ENCODE assay signal across 22 cellular contexts in genomic region chr1:161054805-161055204, GRCh38. TPM values are rescaled to one million over a fixed set of nuclear protein-coding genes. Genes with fewer than 3 reads are reported as not detected.
DNase-seq lines count a peak whose midpoint lies in the region; FAIRE-seq and TF ChIP-seq lines count a peak whose summit lies in the region.
"Had no signal": no experiment of that assay in that cellular context is flagged by ENCODE, and none has a peak within 500 bp of the region (broad histone marks: within the 10 kb centered on the region; RNA-seq: fewer than 3 reads in every experiment).

No MANE protein-coding gene starts in this region.

- H3K36me3 Mint-ChIP-seq in HFFc6 (ENCODE audit: low read depth) = no peaks in the 10 kb centered on the region

- peaks cover 2 to 5% of the 10 kb centered on the region in 2 experiments for H3K4me1 ChIP-seq in neutrophil (ENCODE audit: control insufficient read depth in 1 of 2, insufficient read depth in 1 of 2, low read depth in 1 of 2, low read length in 1 of 2)
- no peaks in the 10 kb centered on the region for H3K4me1 ChIP-seq in small intestine (ENCODE audit: control insufficient read depth in 2 of 2, insufficient read depth in 1 of 2, low read depth in 1 of 2, low read length in 1 of 2)
- H3K4me1 ChIP-seq: adrenal gland, esophagus muscularis mucosa, left lung, uterus had no signal

- H3K4me3 ChIP-seq in bronchial epithelial cell (ENCODE audit: low read depth, low read length) (no peak overlapping the region), neutrophil (ENCODE audit: low read depth in 1 of 2, low read length in 1 of 2) (no peak overlapping the region), small intestine (ENCODE audit: low read depth in 1 of 2, low read length in 2 of 2) (no peak overlapping the region)
- H3K4me3 ChIP-seq: adrenal gland; BLaER1 treated with 17β-estradiol and CSF1 and Interleukin-3, amounts not matched to agents 10 nM and 100 nM; esophagus muscularis mucosa; left lung; uterus had no signal

- H3K4me1 Mint-ChIP-seq in HFFc6 (ENCODE audit: low read depth) = peaks cover 12% of the 10 kb centered on the region
- H3K4me1 Mint-ChIP-seq: activated T-helper 17 cell treated with anti-CD3 and anti-CD28 coated beads, Interleukin-2, amount 50 U/mL, for 72 hours had no signal

- TF ChIP-seq CTCF in HFFc6 (IDR thresholded peaks at IDR 0.05) = peak; percentile 52
- no peak for TF ChIP-seq CTCF in bronchial epithelial cell (IDR thresholded peaks at IDR 0.05; ENCODE audit: insufficient read depth, low read length, severe bottlenecking)
- peak; percentile 61 for TF ChIP-seq CTCF in neutrophil (IDR thresholded peaks at IDR 0.05)

- peaks cover 3% of the 10 kb centered on the region for H3K9me3 Mint-ChIP-seq in HFFc6
- H3K9me3 Mint-ChIP-seq: activated T-helper 17 cell treated with anti-CD3 and anti-CD28 coated beads, Interleukin-2, amount 50 U/mL, for 72 hours had no signal

- H3K27me3 ChIP-seq in bronchial epithelial cell (ENCODE audit: control insufficient read depth, insufficient read depth, low read length) = no peaks in the 10 kb centered on the region
- H3K27me3 ChIP-seq in neutrophil = no peaks in the 10 kb centered on the region
- peaks cover 0 to 3% of the 10 kb centered on the region in 2 donors for H3K27me3 ChIP-seq in small intestine (ENCODE audit: control insufficient read depth in 2 of 2, insufficient read depth in 2 of 2, low read length in 2 of 2)
- H3K27me3 ChIP-seq: adrenal gland; BLaER1 treated with 17β-estradiol and CSF1 and Interleukin-3, amounts not matched to agents 10 nM and 100 nM; uterus had no signal

- H3K27me3 Mint-ChIP-seq in HFFc6 (ENCODE audit: insufficient read depth) = peaks cover 4% of the 10 kb centered on the region; the same call in 1 of the 2 replicates
- H3K27me3 Mint-ChIP-seq: activated T-helper 17 cell treated with anti-CD3 and anti-CD28 coated beads, Interleukin-2, amount 50 U/mL, for 72 hours had no signal

- H3K9me3 ChIP-seq in neutrophil (no peaks in the 10 kb centered on the region), small intestine (ENCODE audit: control insufficient read depth, low read depth) (no peaks in the 10 kb centered on the region)
- H3K9me3 ChIP-seq: adrenal gland, esophagus muscularis mucosa, left lung, uterus had no signal

- H3K27ac ChIP-seq in neutrophil (peak overlapping the region; percentile 39), small intestine (ENCODE audit: low read depth in 1 of 2, low read length in 1 of 2) (no peak overlapping the region)
- H3K27ac ChIP-seq: adrenal gland; BLaER1 treated with 17β-estradiol and CSF1 and Interleukin-3, amounts not matched to agents 10 nM and 100 nM; esophagus muscularis mucosa; left lung; uterus had no signal

- FAIRE-seq in bronchial epithelial cell (lab: Jason Lieb, UNC) = peak; percentile 52
- FAIRE-seq in small intestine (lab: Jason Lieb, UNC) = no peak
- FAIRE-seq: A204.1 had no signal

- peak; percentile 38 for DNase-seq in SKM-1 treated with dmso at 0.1 percent for 144 hours (lab: John Stamatoyannopoulos, UW; ENCODE audit: unreplicated experiment)
- DNase-seq in SKM-1 (lab: John Stamatoyannopoulos, UW; ENCODE audit: unreplicated experiment) = no peak
- DNase-seq in HFFc6 = no peak
- no peak for DNase-seq in bronchial epithelial cell (ENCODE audit: low read depth)
- no peak for DNase-seq in small intestine
- DNase-seq in NCI-H2227 (lab: John Stamatoyannopoulos, UW; ENCODE audit: unreplicated experiment) = no peak
- no peak for DNase-seq in GOT3 (lab: John Stamatoyannopoulos, UW)
- DNase-seq: activated CD4-positive, CD25-positive, alpha-beta regulatory T cell treated with anti-CD3 and anti-CD28 coated beads, Interleukin-2, amount 50 U/mL, for 72 hours; adrenal gland; Karpas-422; left lung; midbrain; NCI-H1092; NCI-H524 treated with DMSO at 0.1 percent for 48 hours; SIG-M5; uterus had no signal

- 71 to 87% (median 87%) methylated on average over 7 of the region's 7 CpGs for WGBS in small intestine, 3 donors

- no peak overlapping the region for H3K4me3 Mint-ChIP-seq in HFFc6
- H3K4me3 Mint-ChIP-seq: activated T-helper 17 cell treated with anti-CD3 and anti-CD28 coated beads, Interleukin-2, amount 50 U/mL, for 72 hours had no signal

- H3K36me3 ChIP-seq in bronchial epithelial cell (ENCODE audit: control insufficient read depth, insufficient read depth, low read length) (peaks cover 2% of the 10 kb centered on the region), neutrophil (peaks cover 99% of the 10 kb centered on the region), small intestine (ENCODE audit: control insufficient read depth in 2 of 2, insufficient read depth in 2 of 2, low read length in 2 of 2) (no peaks in the 10 kb centered on the region)
- H3K36me3 ChIP-seq: esophagus muscularis mucosa, uterus had no signal

- H3K27ac Mint-ChIP-seq in HFFc6 = no peak overlapping the region
- H3K27ac Mint-ChIP-seq: activated T-helper 17 cell treated with anti-CD3 and anti-CD28 coated beads, Interleukin-2, amount 50 U/mL, for 72 hours had no signal

RNA-seq across cellular contexts. Expression of gene USF1, which starts 9.0 kb away (rescaled TPM):
- 10 to 100 TPM; 31.2 to 38.0 (median 33.4) TPM for total RNA-seq in HFFc6 (2021; fragmentation: NEBNext Ultra II Directional; extraction: Animal tissue kit (Norgen Biotek cat#: 25700))
- 58.4 and 70.2 TPM in 2 replicates for total RNA-seq in bronchial epithelial cell
- 100 to 1,000 TPM in 2 of 3 donors, 10 to 100 TPM in 1; 60.1 to 123 (median 109) TPM for polyA plus RNA-seq in small intestine

RNA-seq across cellular contexts. Expression of gene ARHGAP30, which starts 14.9 kb away (rescaled TPM):
- total RNA-seq in HFFc6 (2021; fragmentation: NEBNext Ultra II Directional; extraction: Animal tissue kit (Norgen Biotek cat#: 25700)) = not detected
- total RNA-seq in bronchial epithelial cell = 1.3 and 3.1 TPM in 2 replicates
- polyA plus RNA-seq in small intestine = 1 to 10 TPM; 2.2 to 5.8 (median 5.4) TPM
- total RNA-seq: renal cortical epithelial cell had no signal

RNA-seq across cellular contexts. Expression of gene TSTD1, which starts 16.0 kb away (rescaled TPM):
- total RNA-seq in HFFc6 (2021; fragmentation: NEBNext Ultra II Directional; extraction: Animal tissue kit (Norgen Biotek cat#: 25700)) = not detected
- 55.5 and 87.1 TPM in 2 replicates for total RNA-seq in bronchial epithelial cell
- polyA plus RNA-seq in small intestine = 100 to 1,000 TPM in 2 of 3 donors, 10 to 100 TPM in 1; 65.8 to 185 (median 115) TPM

RNA-seq across cellular contexts. Expression of gene F11R, which starts 33.9 kb away (rescaled TPM):
- under 1 TPM in 4 of 6 experiments, not detected in 2; 0.05 to 0.38 (median 0.14) TPM for total RNA-seq in HFFc6 (2021; fragmentation: NEBNext Ultra II Directional; extraction: Animal tissue kit (Norgen Biotek cat#: 25700))
- total RNA-seq in bronchial epithelial cell = 269 and 280 TPM in 2 replicates
- 10 to 100 TPM; 30.2 to 74.6 (median 36.7) TPM for polyA plus RNA-seq in small intestine

RNA-seq across cellular contexts. Expression of gene NECTIN4, which starts 34.6 kb away (rescaled TPM):
- total RNA-seq in HFFc6 (2021; fragmentation: NEBNext Ultra II Directional; extraction: Animal tissue kit (Norgen Biotek cat#: 25700)) = under 1 TPM in 2 of 6 experiments, not detected in 4; 0.09 to 0.14 TPM
- total RNA-seq in bronchial epithelial cell = 108 and 200 TPM in 2 replicates
- polyA plus RNA-seq in small intestine = 1 to 10 TPM in 1 of 3 donors, under 1 TPM in 1, not detected in 1; 0.22 to 1.0 TPM
- total RNA-seq: adrenal gland, esophagus muscularis mucosa had no signal

Comparison
In these comparisons a context has a peak if more than half of its experiments do, and no peak if none do; other contexts are left out.
1. RNA of gene TSTD1, which starts 16.0 kb away (total RNA-seq): 55.5 to 87.1 TPM in bronchial epithelial cell; not detected in HFFc6; every median in the first group is over 10 times any median in the second.